8 cellular contexts compared by ENCODE assay signal in genomic region chr1:24385160-24385939, GRCh38. TPM values are rescaled to one million over a fixed set of nuclear protein-coding genes. Genes with fewer than 3 reads are reported as not detected.
DNase-seq lines count a peak whose midpoint lies in the region; ATAC-seq and TF ChIP-seq lines count a peak whose summit lies in the region.

No MANE protein-coding gene starts in this region.

- no peak for TF ChIP-seq EP300 in transverse colon (IDR thresholded peaks at IDR 0.05; ENCODE audit: low read depth)

- no peaks in the 10 kb centered on the region for H3K27me3 ChIP-seq in cardiac muscle cell
- H3K27me3 ChIP-seq in heart left ventricle: no peaks in the 10 kb centered on the region
- H3K27me3 ChIP-seq in transverse colon: no peaks in the 10 kb centered on the region

- H3K4me1 ChIP-seq in cardiac muscle cell (ENCODE audit: low read depth): peaks cover 4% of the 10 kb centered on the region
- peaks cover 0 to 18% (median 0%) of the 10 kb centered on the region in 12 donors for H3K4me1 ChIP-seq in heart left ventricle
- H3K4me1 ChIP-seq in transverse colon: peaks cover 0 to 37% (median 15%) of the 10 kb centered on the region in 4 donors

- TF ChIP-seq POLR2A in heart left ventricle (IDR thresholded peaks at IDR 0.05) (no peak), transverse colon (IDR thresholded peaks at IDR 0.05) (no peak)

- no peak for ATAC-seq in heart left ventricle
- ATAC-seq in HG02981 (IDR thresholded peaks at IDR 0.05; ENCODE audit: unreplicated experiment): no peak
- no peak for ATAC-seq in HG03139 (IDR thresholded peaks at IDR 0.05; ENCODE audit: unreplicated experiment)
- ATAC-seq in HG03175 (IDR thresholded peaks at IDR 0.05; ENCODE audit: unreplicated experiment): no peak

- intact Hi-C loops in heart left ventricle (cut with DNase I): loop anchor here in 1 of 10 donors (5.0 to 10.0 kb wide), 2 partner anchors 58 to 91 kb away; no protein-coding TSS in a partner anchor
- intact Hi-C loops in transverse colon (cut with DNase I; ENCODE audit: low total_unique reads): no loop called here

- DNase-seq in cardiac muscle cell (ENCODE audit: low read depth in 1 of 2, low spot score in 1 of 2) (peak; percentile 20 to 58), heart left ventricle (no peak), fibroblast of peridontal ligament (ENCODE audit: extremely low read depth) (peak; percentile 66), transverse colon (no peak)

- no peak overlapping the region for H3K27ac ChIP-seq in cardiac muscle cell
- peak overlapping the region in 1 of 12 donors; percentile 69 for H3K27ac ChIP-seq in heart left ventricle
- peak overlapping the region; percentile 36 for H3K27ac ChIP-seq in VCaP
- H3K27ac ChIP-seq in transverse colon: peak overlapping the region in 1 of 4 donors; percentile 34

- in situ Hi-C loops in transverse colon (cut with MboI; ENCODE audit: low pct_ligation_motif_present in 1 of 4, low pct_unique_long_range_greater_than_20kb in 1 of 4, low sequenced_read_pairs in 3 of 4): loop anchor here in 2 of 4 donors (5.0 to 25.0 kb wide), 2 partner anchors 183 to 323 kb away; no protein-coding TSS in a partner anchor

- WGBS in heart left ventricle, 4 donors: 86 to 91% (median 90%) methylated on average over 12 of the region's 12 CpGs
- 89 to 100% methylated on average over 5 to 12 of the region's 12 CpGs for WGBS in transverse colon (ENCODE audit: low coverage in 1 of 2), 2 donors

- no peak overlapping the region for H3K4me3 ChIP-seq in cardiac muscle cell
- H3K4me3 ChIP-seq in heart left ventricle: no peak overlapping the region
- no peak overlapping the region for H3K4me3 ChIP-seq in transverse colon

- H3K36me3 ChIP-seq in cardiac muscle cell (no peaks in the 10 kb centered on the region), heart left ventricle (peaks cover 0 to 19% (median 0%) of the 10 kb centered on the region in 9 donors), transverse colon (no peaks in the 10 kb centered on the region)

- peak; percentile 46 for TF ChIP-seq CTCF in cardiac muscle cell (IDR thresholded peaks at IDR 0.05; ENCODE audit: low read depth, low read length)
- peak in 3 of 12 donors; percentile 10 to 19 (median 10) for TF ChIP-seq CTCF in heart left ventricle (IDR thresholded peaks at IDR 0.05)
- TF ChIP-seq CTCF in VCaP (conservative IDR thresholded peaks at IDR 0.05): peak; percentile 59
- TF ChIP-seq CTCF in transverse colon (IDR thresholded peaks at IDR 0.05): peak; percentile 18 to 46 (median 26)

- H3K9me3 ChIP-seq in cardiac muscle cell (ENCODE audit: low read depth): no peaks in the 10 kb centered on the region
- H3K9me3 ChIP-seq in heart left ventricle: no peaks in the 10 kb centered on the region
- no peaks in the 10 kb centered on the region for H3K9me3 ChIP-seq in transverse colon

RNA-seq across cellular contexts. Expression of gene STPG1, which starts 28.2 kb away (rescaled TPM):
- total RNA-seq in cardiac muscle cell: 5.7 and 10.7 TPM in 2 replicates
- polyA plus RNA-seq in cardiac muscle cell: 9.9 and 17.7 TPM in 2 replicates
- total RNA-seq in heart left ventricle: 1 to 10 TPM; 3.8 to 6.9 (median 4.8) TPM
- 1 to 10 TPM; 4.5 to 5.2 TPM for polyA plus RNA-seq in heart left ventricle
- 10 to 100 TPM in 3 of 4 donors, 1 to 10 TPM in 1; 4.6 to 33.7 (median 23.3) TPM for total RNA-seq in transverse colon

RNA-seq across cellular contexts. Expression of gene NIPAL3, which starts 30.3 kb away (rescaled TPM):
- total RNA-seq in cardiac muscle cell (29.9 and 32.2 TPM in 2 replicates), heart left ventricle (10 to 100 TPM; 24.7 to 48.3 (median 29.7) TPM), transverse colon (10 to 100 TPM; 34.8 to 55.8 (median 46.8) TPM)
- polyA plus RNA-seq in cardiac muscle cell (19.0 and 23.7 TPM in 2 replicates), heart left ventricle (10 to 100 TPM in 1 of 2 donors, 1 to 10 TPM in 1; 9.8 to 15.9 TPM)

Comparison
In these comparisons a context has a peak if more than half of its experiments do, and no peak if none do; other contexts are left out.
1. DNase-seq: peak in cardiac muscle cell (2 of 2) and fibroblast of peridontal ligament (single experiment); none in heart left ventricle (0 of 5) and transverse colon (single experiment).